Comparison of ENCODE assay signal across 10 cellular contexts in the genomic region with DNA sequence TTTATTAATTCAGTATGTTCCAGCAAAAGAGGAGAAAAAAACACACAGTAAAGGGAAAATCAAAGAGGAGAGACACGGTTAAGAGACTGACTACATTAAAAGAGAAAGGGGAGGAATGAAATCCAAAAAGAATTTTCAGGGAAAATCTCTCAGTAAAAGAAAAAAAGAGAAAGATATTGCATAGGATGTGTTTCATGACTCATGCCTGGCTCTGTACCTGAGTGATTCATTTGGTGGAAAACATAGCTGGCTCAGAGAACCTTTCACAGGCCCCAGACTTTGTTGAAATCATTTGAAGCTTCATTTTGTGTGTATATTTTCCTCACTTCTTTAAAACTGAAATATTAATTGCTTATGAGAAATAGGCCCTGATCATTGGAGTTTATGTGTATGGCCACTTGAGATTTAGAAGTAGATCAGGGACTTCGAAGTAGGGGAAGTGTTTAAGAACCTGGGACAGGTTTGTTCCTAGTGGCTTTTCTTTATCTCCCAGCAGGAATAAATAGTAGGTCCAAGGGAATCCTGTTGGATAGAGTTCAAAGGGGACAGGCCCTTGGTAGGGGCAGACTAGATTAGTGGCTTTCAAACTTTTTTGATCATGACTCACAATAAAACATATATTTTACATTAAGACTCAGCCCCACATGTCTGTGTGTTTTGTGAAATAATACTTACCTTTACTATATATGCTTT.
DNase-seq lines count a peak whose midpoint lies in the region; ATAC-seq, FAIRE-seq and TF ChIP-seq lines count a peak whose summit lies in the region.
"Had no signal": no experiment of that assay in that cellular context is flagged by ENCODE, and none has a peak within 500 bp of the region (broad histone marks: within the 10 kb centered on the region; RNA-seq: fewer than 3 reads in every experiment).

No MANE protein-coding gene starts in this region.

- H3K4me3 Mint-ChIP-seq in activated T-cell treated with anti-CD3 and anti-CD28 coated beads, Interleukin-2, amount 50 U/mL, for 72 hours = peak overlapping the region in 1 of 2 donors; percentile 67
- no peak overlapping the region for H3K4me3 Mint-ChIP-seq in CD4-positive, alpha-beta memory T cell

- in situ Hi-C loops in astrocyte of the cerebellum (cut with HindIII; ENCODE audit: low sequenced_read_pairs) = no loop called here

- WGBS in right cardiac atrium = 73% methylated on average over 2 of the region's 2 CpGs

- intact Hi-C loops in right cardiac atrium (cut with DNase I) = no loop called here
- intact Hi-C loops in CD4-positive, alpha-beta memory T cell (cut with micrococcal nuclease) = no loop called here

- no peaks in the 10 kb centered on the region for H3K36me3 Mint-ChIP-seq in activated T-cell treated with anti-CD3 and anti-CD28 coated beads, Interleukin-2, amount 50 U/mL, for 72 hours (ENCODE audit: insufficient read depth in 2 of 2)
- H3K36me3 Mint-ChIP-seq in CD4-positive, alpha-beta memory T cell = no peaks in the 10 kb centered on the region

- H3K27ac ChIP-seq in right cardiac atrium (ENCODE audit: low read length) = no peak overlapping the region
- no peak overlapping the region for H3K27ac ChIP-seq in CD4-positive, alpha-beta memory T cell (ENCODE audit: low read depth, low read length)

- FAIRE-seq in urothelium cell line (lab: Jason Lieb, UNC) = no peak

- H3K4me1 ChIP-seq in right cardiac atrium (ENCODE audit: control insufficient read depth, insufficient read depth, low read length) = peaks cover 2% of the 10 kb centered on the region
- H3K4me1 ChIP-seq in CD4-positive, alpha-beta memory T cell (ENCODE audit: insufficient read depth, low read length) = peaks cover 8% of the 10 kb centered on the region
- H3K4me1 ChIP-seq: BE2C had no signal

- H3K9me3 Mint-ChIP-seq in activated T-cell treated with anti-CD3 and anti-CD28 coated beads, Interleukin-2, amount 50 U/mL, for 72 hours = no peaks in the 10 kb centered on the region
- H3K9me3 Mint-ChIP-seq in CD4-positive, alpha-beta memory T cell = no peaks in the 10 kb centered on the region

- H3K4me3 ChIP-seq in astrocyte of the cerebellum (ENCODE audit: low read depth, low read length) = no peak overlapping the region
- H3K4me3 ChIP-seq in right cardiac atrium (ENCODE audit: low read length) = no peak overlapping the region
- H3K4me3 ChIP-seq in CD4-positive, alpha-beta memory T cell (ENCODE audit: low read length in 2 of 2) = no peak overlapping the region

- H3K9me3 ChIP-seq in right cardiac atrium (ENCODE audit: control insufficient read depth, low read length) = no peaks in the 10 kb centered on the region
- H3K9me3 ChIP-seq in CD4-positive, alpha-beta memory T cell (ENCODE audit: control insufficient read depth in 1 of 2, low read length in 2 of 2) = no peaks in the 10 kb centered on the region
- H3K9me3 ChIP-seq: BE2C had no signal

- CTCF ChIA-PET in CD4-positive, alpha-beta memory T cell (lab: Charles Lee; ENCODE audit: partially characterized antibody) = interaction anchor here (0.6 to 1.2 kb wide), 2 partner anchors 9 to 1095 kb away, joined by 3 to 4 read pairs; no protein-coding TSS in a partner anchor

- no peak for TF ChIP-seq CTCF in astrocyte of the cerebellum (IDR thresholded peaks at IDR 0.05; ENCODE audit: low read depth, low read length, missing control alignments)

- peak; percentile 92 to 93 for ATAC-seq in activated T-cell treated with anti-CD3 and anti-CD28 coated beads, Interleukin-2, amount 50 U/mL, for 72 hours (replicated peaks in 1 of 2)
- ATAC-seq in right cardiac atrium (peak; percentile 66 to 77), HG02678 (IDR thresholded peaks at IDR 0.05; ENCODE audit: unreplicated experiment) (no peak)

- no peaks in the 10 kb centered on the region for H3K36me3 ChIP-seq in CD4-positive, alpha-beta memory T cell (ENCODE audit: insufficient read depth, low read length)
- H3K36me3 ChIP-seq: BE2C had no signal

- no peaks in the 10 kb centered on the region for H3K27me3 ChIP-seq in right cardiac atrium (ENCODE audit: control insufficient read depth, insufficient read depth)
- H3K27me3 ChIP-seq in CD4-positive, alpha-beta memory T cell (ENCODE audit: insufficient read depth, low read length) = no peaks in the 10 kb centered on the region
- H3K27me3 ChIP-seq: BE2C had no signal

- H3K4me1 Mint-ChIP-seq in activated T-cell treated with anti-CD3 and anti-CD28 coated beads, Interleukin-2, amount 50 U/mL, for 72 hours (ENCODE audit: low read depth) = peaks cover 41% of the 10 kb centered on the region
- peaks cover 16 to 21% (median 17%) of the 10 kb centered on the region in 4 donors for H3K4me1 Mint-ChIP-seq in CD4-positive, alpha-beta memory T cell

- POLR2A ChIA-PET in CD4-positive, alpha-beta memory T cell (lab: Charles Lee; ENCODE audit: partially characterized antibody) = interaction anchor here (1.2 kb wide), 1 partner anchor 31 kb away, joined by 3 read pairs; no protein-coding TSS in a partner anchor

- H3K27me3 Mint-ChIP-seq in activated T-cell treated with anti-CD3 and anti-CD28 coated beads, Interleukin-2, amount 50 U/mL, for 72 hours (ENCODE audit: low read depth) = no peaks in the 10 kb centered on the region
- H3K27me3 Mint-ChIP-seq in CD4-positive, alpha-beta memory T cell = no peaks in the 10 kb centered on the region

- DNase-seq in activated T-cell treated with anti-CD3 and anti-CD28 coated beads, Interleukin-2, amount 50 U/mL, for 72 hours = peak in 1 of 2 donors; percentile 18
- DNase-seq in activated T-cell treated with anti-CD3 and anti-CD28 coated beads, Interleukin-2, amount 50 U/mL, for 48 hours = no peak
- DNase-seq in astrocyte of the cerebellum (ENCODE audit: low read depth) = peak; percentile 51
- DNase-seq in right cardiac atrium = no peak
- DNase-seq in urothelium cell line (ENCODE audit: low spot score) = peak; percentile 70
- DNase-seq in HK-2 (ENCODE audit: unreplicated experiment) = no peak
- DNase-seq in CD4-positive, alpha-beta memory T cell = no peak
- DNase-seq: activated effector memory CD4-positive, alpha-beta T cell treated with anti-CD3 and anti-CD28 coated beads, Interleukin-2, amount 50 U/mL, for 16 hours; BE2C had no signal

- peak overlapping the region; percentile 72 for H3K27ac Mint-ChIP-seq in activated T-cell treated with anti-CD3 and anti-CD28 coated beads, Interleukin-2, amount 50 U/mL, for 72 hours
- H3K27ac Mint-ChIP-seq in CD4-positive, alpha-beta memory T cell = peak overlapping the region in 2 of 7 donors; percentile 14 to 18

Comparison
In these comparisons a context has a peak if more than half of its experiments do, and no peak if none do; other contexts are left out.
1. DNase-seq: peak in astrocyte of the cerebellum (single experiment) and urothelium cell line (single experiment); none in activated T-cell treated with anti-CD3 and anti-CD28 coated beads, Interleukin-2, amount 50 U/mL, for 48 hours (0 of 2), right cardiac atrium (0 of 3), HK-2 (single experiment) and CD4-positive, alpha-beta memory T cell (0 of 5).